Comparison of ENCODE assay signal across 15 cellular contexts in the genomic region with DNA sequence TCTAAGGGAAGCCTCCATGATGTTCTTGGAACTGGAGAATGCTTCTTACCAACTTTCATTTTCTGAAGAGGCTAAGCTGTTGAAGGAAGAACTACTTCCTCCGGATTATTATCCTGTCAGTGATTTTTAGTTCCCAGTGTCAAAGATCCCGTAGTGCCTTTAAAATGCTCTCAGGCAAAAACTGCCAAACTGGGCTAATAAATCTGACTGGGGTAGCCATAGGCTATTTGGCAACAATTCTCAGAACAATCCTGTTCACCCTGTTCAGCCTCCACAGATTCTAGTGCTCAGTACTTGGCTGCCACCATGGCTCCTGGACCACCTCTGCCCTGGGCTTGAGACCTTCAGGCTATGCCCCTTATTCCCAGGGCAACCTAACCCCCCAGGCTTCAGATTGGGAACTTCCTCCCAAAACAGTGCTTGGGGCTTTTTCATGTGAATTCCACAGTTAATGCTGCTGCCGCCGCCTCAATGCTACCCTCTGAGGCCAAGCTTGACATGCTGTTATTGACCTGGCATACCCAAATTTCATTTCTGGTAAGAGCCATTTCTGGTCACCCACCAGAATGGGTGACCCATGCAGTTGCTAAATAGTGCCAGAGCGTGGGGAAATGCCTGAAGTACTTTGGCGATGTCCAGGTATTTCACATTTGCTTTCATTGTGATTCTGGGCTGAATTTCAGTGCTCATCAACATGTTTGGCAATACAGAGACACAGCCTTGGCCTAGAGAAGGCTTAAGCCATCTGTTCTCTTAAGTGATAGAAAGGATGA.
DNase-seq lines count a peak whose midpoint lies in the region; ATAC-seq, FAIRE-seq and TF ChIP-seq lines count a peak whose summit lies in the region.
"Had no signal": no experiment of that assay in that cellular context is flagged by ENCODE, and none has a peak within 500 bp of the region (broad histone marks: within the 10 kb centered on the region; RNA-seq: fewer than 3 reads in every experiment).

No MANE protein-coding gene starts in this region.

- SMC1A ChIA-PET in GM12878 (lab: Charles Lee; ENCODE audit: uncharacterized antibody, unreplicated experiment), result interaction anchor here (0.6 to 3.3 kb wide), 8 partner anchors 12 to 297 kb away, joined by 3 to 9 read pairs (median 4); no protein-coding TSS in a partner anchor

- CTCF ChIA-PET in GM12878 (lab: Yijun Ruan, JAX), result interaction anchor here (1.5 to 2.2 kb wide), 2 partner anchors 40 to 41 kb away, joined by 3 to 8 read pairs; no protein-coding TSS in a partner anchor

- POLR2A ChIA-PET in GM12878 (lab: Charles Lee), result no interaction called here

- H4K20me1 ChIP-seq in GM23338 (replicated peaks; ENCODE audit: insufficient read depth), result no peaks in the 10 kb centered on the region
- no peaks in the 10 kb centered on the region for H4K20me1 ChIP-seq in GM12878 (ENCODE audit: control insufficient read depth, insufficient read depth)

- no peak overlapping the region for H3K27ac Mint-ChIP-seq in GM23338
- H3K27ac Mint-ChIP-seq: activated CD4-positive, alpha-beta T cell treated with anti-CD3 and anti-CD28 coated beads, Interleukin-2, amount 10 ng/mL, durations not matched to agents 7 days and 5 days; activated naive CD4-positive, alpha-beta T cell treated with anti-CD3 and anti-CD28 coated beads for 36 hours; dendritic cell treated with granulocyte-macrophage colony-stimulating factor and Interleukin-4, amounts not matched to agents 40 ng/mL and 50 ng/mL, for 4 days; HFFc6 had no signal

- TF ChIP-seq POLR2A in GM12878 (IDR thresholded peaks at IDR 0.05; ENCODE audit: low read depth, low read length), result no peak
- no peak for TF ChIP-seq POLR2A in spleen (IDR thresholded peaks at IDR 0.05)

- ATAC-seq in GM23338 (no peak), GM12878 (no peak), HG03039 (IDR thresholded peaks at IDR 0.05; ENCODE audit: unreplicated experiment) (no peak), HG03442 (IDR thresholded peaks at IDR 0.05; ENCODE audit: unreplicated experiment) (no peak)

- no peak for FAIRE-seq in GM12878 (lab: Jason Lieb, UNC)
- FAIRE-seq: G401.6, pancreas had no signal

- H3K9ac ChIP-seq in GM12878 (ENCODE audit: control insufficient read depth, insufficient read depth, low read length), result no peak overlapping the region
- no peak overlapping the region for H3K9ac ChIP-seq in liver (ENCODE audit: low read depth in 1 of 2, low read length in 2 of 2)

- H3K27me3 Mint-ChIP-seq in GM23338 (ENCODE audit: insufficient read depth, low read depth, poor library complexity), result peaks cover 4% of the 10 kb centered on the region
- H3K27me3 Mint-ChIP-seq: activated CD4-positive, alpha-beta T cell treated with anti-CD3 and anti-CD28 coated beads, Interleukin-2, amount 10 ng/mL, durations not matched to agents 7 days and 5 days had no signal

- H2AFZ ChIP-seq in GM23338 (peak overlapping the region; percentile 52; the same call in 1 of the 2 replicates), GM12878 (ENCODE audit: control insufficient read depth, low read depth, low read length) (no peak overlapping the region)

- no peak for TF ChIP-seq EP300 in GM12878 (IDR thresholded peaks at IDR 0.05; ENCODE audit: borderline replicate concordance in 1 of 2, control insufficient read depth in 1 of 2, low read depth in 2 of 2, low read length in 2 of 2)

- no peak overlapping the region for H3K4me3 Mint-ChIP-seq in GM23338
- H3K4me3 Mint-ChIP-seq: activated CD4-positive, alpha-beta T cell treated with anti-CD3 and anti-CD28 coated beads, Interleukin-2, amount 10 ng/mL, durations not matched to agents 7 days and 5 days; activated naive CD4-positive, alpha-beta T cell treated with anti-CD3 and anti-CD28 coated beads for 36 hours; dendritic cell treated with granulocyte-macrophage colony-stimulating factor and Interleukin-4, amounts not matched to agents 40 ng/mL and 50 ng/mL, for 4 days; HFFc6 had no signal

- no peaks in the 10 kb centered on the region for H3K4me1 Mint-ChIP-seq in GM23338

- 53% methylated on average over 6 of the region's 6 CpGs for WGBS in GM12878 (ENCODE audit: insufficient coverage, insufficient replicate concordance, low lambda C conversion rate, missing lambda C conversion rate)
- 66% methylated on average over 6 of the region's 6 CpGs for WGBS in liver
- WGBS in spleen, 5 donors, result 71 to 80% (median 74%) methylated on average over 6 of the region's 6 CpGs

- H3K79me2 ChIP-seq in GM23338 (replicated peaks; ENCODE audit: insufficient read depth) (no peaks in the 10 kb centered on the region), GM12878 (ENCODE audit: control insufficient read depth, insufficient read depth, low read length) (no peaks in the 10 kb centered on the region)

- peaks cover 6% of the 10 kb centered on the region; the same call in 1 of the 3 replicates for H3K36me3 Mint-ChIP-seq in GM23338 (ENCODE audit: low read depth)

- RAD21 ChIA-PET in GM12878 (lab: Charles Lee; ENCODE audit: unreplicated experiment), result interaction anchor here (1.7 kb wide), 1 partner anchor 40 kb away, joined by 4 read pairs; no protein-coding TSS in a partner anchor

- H3K9me3 Mint-ChIP-seq in GM23338, result peaks cover 11% of the 10 kb centered on the region
- H3K9me3 Mint-ChIP-seq: dendritic cell treated with granulocyte-macrophage colony-stimulating factor and Interleukin-4, amounts not matched to agents 40 ng/mL and 50 ng/mL, for 4 days; HFFc6 had no signal

- H3K4me2 ChIP-seq in GM23338, result no peak overlapping the region
- no peak overlapping the region for H3K4me2 ChIP-seq in GM12878 (ENCODE audit: control insufficient read depth, insufficient read depth)

- H3K27ac ChIP-seq in GM23338 (ENCODE audit: low read depth) (no peak overlapping the region), GM12878 (ENCODE audit: control insufficient read depth, insufficient read depth) (no peak overlapping the region), liver (ENCODE audit: low read depth in 1 of 2, low read length in 2 of 2) (peak overlapping the region in 1 of 2 donors; percentile 76), spleen (peak overlapping the region; percentile 3 to 87 (median 78))

- H3K4me1 ChIP-seq in GM23338 (ENCODE audit: insufficient read depth), result no peaks in the 10 kb centered on the region
- no peaks in the 10 kb centered on the region for H3K4me1 ChIP-seq in GM12878 (ENCODE audit: control insufficient read depth, insufficient read depth, low read length)
- H3K4me1 ChIP-seq in liver (ENCODE audit: control insufficient read depth in 4 of 4, insufficient read depth in 4 of 4, low read length in 3 of 4), result peaks cover 6 to 25% (median 11%) of the 10 kb centered on the region in 4 donors
- H3K4me1 ChIP-seq in spleen, result peaks cover 8 to 53% (median 38%) of the 10 kb centered on the region in 6 donors
- H3K4me1 ChIP-seq: pancreas had no signal

- H3K36me3 ChIP-seq in GM23338 (ENCODE audit: insufficient read depth) (no peaks in the 10 kb centered on the region), GM12878 (ENCODE audit: control insufficient read depth in 2 of 2, insufficient read depth in 2 of 2, low read length in 1 of 2) (no peaks in the 10 kb centered on the region), liver (ENCODE audit: control insufficient read depth in 4 of 4, insufficient read depth in 3 of 4, low read depth in 1 of 4, low read length in 3 of 4) (no peaks in the 10 kb centered on the region), spleen (no peaks in the 10 kb centered on the region)
- H3K36me3 ChIP-seq: pancreas had no signal

- H3K27me3 ChIP-seq in GM23338 (ENCODE audit: insufficient read depth) (no peaks in the 10 kb centered on the region), GM12878 (replicated peaks in 1 of 2; ENCODE audit: control insufficient read depth in 2 of 2, insufficient read depth in 2 of 2, low read length in 1 of 2) (no peaks in the 10 kb centered on the region), liver (ENCODE audit: control insufficient read depth in 4 of 4, insufficient read depth in 4 of 4, low read length in 3 of 4) (no peaks in the 10 kb centered on the region), spleen (replicated peaks in 1 of 7) (no peaks in the 10 kb centered on the region)
- H3K27me3 ChIP-seq: pancreas had no signal

- no peak for DNase-seq in GM23338 (ENCODE audit: low spot score)
- no peak for DNase-seq in GM12878 (ENCODE audit: low read depth, low spot score)
- DNase-seq in spleen, result no peak
- no peak for DNase-seq in AG08395 (ENCODE audit: low spot score)
- DNase-seq in activated CD4-positive, alpha-beta T cell treated with anti-CD3 and anti-CD28 coated beads, Interleukin-2, amount 50 U/mL, for 1 hour, result no peak
- DNase-seq: activated CD4-positive, alpha-beta T cell treated with anti-CD3 and anti-CD28 coated beads, Interleukin-2, amount 10 ng/mL, durations not matched to agents 7 days and 5 days; activated naive CD4-positive, alpha-beta T cell treated with anti-CD3 and anti-CD28 coated beads for 36 hours; HFFc6; pancreas; stimulated activated CD4-positive, alpha-beta T cell treated with anti-CD3 and anti-CD28 coated beads, Interleukin-4, amount 100 ng/mL, for 24 hours had no signal

- intact Hi-C loops in GM12878 (cut with micrococcal nuclease; ENCODE audit: unreplicated experiment), result no loop called here
- intact Hi-C loops in spleen (cut with DNase I; ENCODE audit: low total_unique reads), result no loop called here

- in situ Hi-C loops in GM12878 (cut with MboI), result no loop called here

- H3F3A ChIP-seq in GM23338 (replicated peaks; ENCODE audit: low read depth), result no peaks in the 10 kb centered on the region

- BruUV-seq in GM12878 (replicated peaks; lab: Mats Ljungman, UMichigan), result no TSS peak

- TF ChIP-seq CTCF in GM23338 (conservative IDR thresholded peaks at IDR 0.05; ENCODE audit: low read depth in 2 of 2) (no peak), GM12878 (IDR thresholded peaks at IDR 0.05 in 2 of 3, conservative IDR thresholded peaks at IDR 0.05 in 1 of 3; ENCODE audit: control insufficient read depth in 2 of 3, extremely low read depth in 1 of 3, insufficient read depth in 1 of 3, low read depth in 3 of 3, low read length in 3 of 3) (no peak), liver (IDR thresholded peaks at IDR 0.05; ENCODE audit: low read depth, low read length, missing input control) (no peak), spleen (IDR thresholded peaks at IDR 0.05 in 8 of 11, conservative IDR thresholded peaks at IDR 0.05 in 3 of 11) (no peak)

- H3K4me3 ChIP-seq in GM23338 (no peak overlapping the region), GM12878 (no peak overlapping the region), liver (ENCODE audit: low read depth in 1 of 3, low read length in 3 of 3) (no peak overlapping the region), spleen (no peak overlapping the region)
- H3K4me3 ChIP-seq: pancreas had no signal

- H3K9me3 ChIP-seq in GM12878 (replicated peaks; ENCODE audit: control insufficient read depth, insufficient read depth, low read length) (no peaks in the 10 kb centered on the region), liver (ENCODE audit: control insufficient read depth in 4 of 4, low read length in 3 of 4) (peaks cover 2 to 7% (median 5%) of the 10 kb centered on the region in 4 donors), spleen (peaks cover 0 to 15% (median 11%) of the 10 kb centered on the region in 8 donors)
- H3K9me3 ChIP-seq: pancreas had no signal

- peaks cover 5% of the 10 kb centered on the region; the same call in 1 of the 2 replicates for H3K9me2 ChIP-seq in GM23338 (ENCODE audit: insufficient read depth)

- no peak for TF ChIP-seq RAD21 in GM12878 (IDR thresholded peaks at IDR 0.05; ENCODE audit: insufficient read depth, low read depth, low read length)
- peak; percentile 5 to 33 for TF ChIP-seq RAD21 in liver (IDR thresholded peaks at IDR 0.05)

TF ChIP-seq in liver, 16 proteins besides CTCF, POLR2A, EP300 and RAD21 (continues in another document):
- no peak for TF ChIP-seq TAF1 (conservative IDR thresholded peaks at IDR 0.05)

Comparison
In these comparisons a context has a peak if more than half of its experiments do, and no peak if none do; other contexts are left out.
1. H3K27ac ChIP-seq: peak in spleen (8 of 8); none in GM23338 (single experiment) and GM12878 (single experiment).